Comparison of ENCODE assay signal across 8 cellular contexts in the genomic region with DNA sequence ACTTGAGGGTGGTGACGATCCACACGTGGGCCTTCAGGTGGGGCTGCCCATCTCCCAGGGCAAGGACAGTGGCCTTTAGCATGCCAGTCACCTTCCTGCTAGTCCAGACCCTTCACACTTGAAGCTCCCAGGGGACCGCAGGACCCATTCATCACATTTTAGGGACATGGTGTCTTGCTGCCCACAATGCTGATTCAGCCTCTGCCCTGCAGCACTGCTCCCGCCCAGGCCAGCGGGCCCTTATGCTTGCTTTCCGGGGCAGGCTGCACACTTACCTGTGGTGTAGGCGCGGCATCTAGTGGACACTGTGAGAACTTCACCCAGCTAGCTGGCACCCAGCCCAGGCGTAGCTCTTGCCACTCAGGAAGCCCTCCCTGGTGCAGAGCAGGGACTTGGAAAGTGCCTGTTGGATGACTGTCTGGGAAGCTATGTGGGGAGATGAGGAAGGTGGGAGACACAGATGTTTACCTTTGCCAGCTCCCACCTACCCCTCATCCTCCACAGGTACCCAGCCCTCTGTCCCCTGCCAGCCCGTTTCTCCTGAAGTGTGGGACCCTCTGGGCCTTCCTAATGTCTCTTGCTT. TPM values are rescaled to one million over a fixed set of nuclear protein-coding genes. Genes with fewer than 3 reads are reported as not detected.
DNase-seq lines count a peak whose midpoint lies in the region; ATAC-seq and TF ChIP-seq lines count a peak whose summit lies in the region.

No MANE protein-coding gene starts in this region.

- no peaks in the 10 kb centered on the region for H3K36me3 ChIP-seq in MM.1S (replicated peaks; ENCODE audit: insufficient read depth, low read length)
- H3K36me3 ChIP-seq in SJSA1 = no peaks in the 10 kb centered on the region
- H3K36me3 ChIP-seq in gastroesophageal sphincter = peaks cover 0 to 52% of the 10 kb centered on the region in 2 donors
- H3K36me3 ChIP-seq in osteoblast (ENCODE audit: insufficient read depth, low read length) = no peaks in the 10 kb centered on the region
- H3K36me3 ChIP-seq in thoracic aorta = no peaks in the 10 kb centered on the region

- H3K27ac ChIP-seq in MM.1S (ENCODE audit: low read length) (no peak overlapping the region), SJSA1 (no peak overlapping the region), gastroesophageal sphincter (no peak overlapping the region), osteoblast (ENCODE audit: low read depth, low read length) (no peak overlapping the region), thoracic aorta (no peak overlapping the region)

- peak overlapping the region; percentile 32; the same call in 1 of the 2 replicates for H3K4me2 ChIP-seq in MM.1S (ENCODE audit: low read depth, low read length)
- H3K4me2 ChIP-seq in osteoblast (ENCODE audit: insufficient read depth, low read length) = no peak overlapping the region

- H3K79me2 ChIP-seq in MM.1S (ENCODE audit: low read length) (no peaks in the 10 kb centered on the region), osteoblast (ENCODE audit: insufficient read depth, low read length) (no peaks in the 10 kb centered on the region)

- H3K4me1 ChIP-seq in MM.1S (ENCODE audit: low read length) (no peaks in the 10 kb centered on the region), SJSA1 (replicated peaks) (peaks cover 4% of the 10 kb centered on the region; the same call in 1 of the 2 replicates), gastroesophageal sphincter (peaks cover 0 to 12% (median 6%) of the 10 kb centered on the region in 3 donors), osteoblast (ENCODE audit: insufficient read depth, low read length) (no peaks in the 10 kb centered on the region), thoracic aorta (ENCODE audit: control insufficient read depth in 1 of 2, low read depth in 2 of 2) (no peaks in the 10 kb centered on the region)

- H3K9me2 ChIP-seq in MM.1S (replicated peaks; ENCODE audit: insufficient read depth, low read length) = no peaks in the 10 kb centered on the region

- H2AFZ ChIP-seq in MM.1S (ENCODE audit: low read length) (no peak overlapping the region), osteoblast (ENCODE audit: low read length) (no peak overlapping the region)

- H4K20me1 ChIP-seq in MM.1S (ENCODE audit: insufficient read depth, low read length) (no peaks in the 10 kb centered on the region), osteoblast (ENCODE audit: insufficient read depth, low read length) (no peaks in the 10 kb centered on the region)

- H3K9me3 ChIP-seq in MM.1S (replicated peaks; ENCODE audit: insufficient read depth, low read length) (no peaks in the 10 kb centered on the region), SJSA1 (replicated peaks) (no peaks in the 10 kb centered on the region), gastroesophageal sphincter (no peaks in the 10 kb centered on the region), osteoblast (ENCODE audit: low read depth, low read length) (no peaks in the 10 kb centered on the region), thoracic aorta (no peaks in the 10 kb centered on the region)

- DNase-seq in DMS 273 (lab: John Stamatoyannopoulos, UW; ENCODE audit: unreplicated experiment) = peak; percentile 88
- peak; percentile 78 for DNase-seq in MM.1S
- DNase-seq in SJSA1 (ENCODE audit: low read depth in 1 of 2, low spot score in 2 of 2) = peak; percentile 73 to 82
- peak; percentile 27 for DNase-seq in activated gamma-delta T cell (lab: John Stamatoyannopoulos, UW)
- peak; percentile 91 for DNase-seq in osteoblast (ENCODE audit: insufficient read length, low spot score, missing footprints)
- DNase-seq in thoracic aorta (ENCODE audit: low spot score) = peak; percentile 68

- no peak overlapping the region for H3K4me3 ChIP-seq in MM.1S (ENCODE audit: low read length)
- no peak overlapping the region for H3K4me3 ChIP-seq in SJSA1
- no peak overlapping the region for H3K4me3 ChIP-seq in gastroesophageal sphincter
- H3K4me3 ChIP-seq in osteoblast (ENCODE audit: insufficient read depth, low read length) = no peak overlapping the region
- H3K4me3 ChIP-seq in thoracic aorta = no peak overlapping the region

- H3K9ac ChIP-seq in MM.1S (ENCODE audit: low read length) = no peak overlapping the region

- no peaks in the 10 kb centered on the region for H3F3A ChIP-seq in MM.1S (ENCODE audit: insufficient read depth, low read length)

- WGBS in gastroesophageal sphincter (ENCODE audit: low coverage in 1 of 2), 2 donors = 67% methylated on average over 1 of the region's 10 CpGs; no CpG with 5 or more reads in 1 of the 2 donors

- TF ChIP-seq EP300 in gastroesophageal sphincter (IDR thresholded peaks at IDR 0.05) = no peak

- peak; percentile 85 for ATAC-seq in GM21619 (IDR thresholded peaks at IDR 0.05; ENCODE audit: unreplicated experiment)
- peak; percentile 92 for ATAC-seq in gastroesophageal sphincter
- peak; percentile 61 for ATAC-seq in thoracic aorta (ENCODE audit: insufficient number of reproducible peaks, low FRiP score, low read depth)

- TF ChIP-seq CTCF in MM.1S (IDR thresholded peaks at IDR 0.05; ENCODE audit: low read length) (peak; percentile 94), gastroesophageal sphincter (IDR thresholded peaks at IDR 0.05) (peak; percentile 98 to 99 (median 99)), osteoblast (IDR thresholded peaks at IDR 0.05; ENCODE audit: extremely low read depth, low read depth, low read length) (peak; percentile 92), thoracic aorta (IDR thresholded peaks at IDR 0.05) (peak; percentile 99)

- H3K27me3 ChIP-seq in MM.1S (replicated peaks; ENCODE audit: insufficient read depth, low read length) (peaks cover 39% of the 10 kb centered on the region), SJSA1 (replicated peaks) (no peaks in the 10 kb centered on the region; the same call in 1 of the 2 replicates), gastroesophageal sphincter (peaks cover 5% of the 10 kb centered on the region), osteoblast (ENCODE audit: insufficient read depth, low read length) (no peaks in the 10 kb centered on the region), thoracic aorta (replicated peaks; ENCODE audit: insufficient read depth) (no peaks in the 10 kb centered on the region)

- TF ChIP-seq POLR2A in gastroesophageal sphincter (IDR thresholded peaks at IDR 0.05) = no peak

RNA-seq across cellular contexts. Expression of gene NR2C2, which starts 26.3 kb away (rescaled TPM):
- 17.8 and 30.2 TPM in 2 replicates for total RNA-seq in SJSA1 (2014; rRNA removed; shearing (Covaris generic))
- total RNA-seq in gastroesophageal sphincter (10 to 100 TPM; 35.8 to 56.2 (median 40.7) TPM), osteoblast (34.0 and 36.8 TPM in 2 replicates), thoracic aorta (10 to 100 TPM; 43.5 to 79.1 TPM)

Comparison
In these comparisons a context has a peak if more than half of its experiments do, and no peak if none do; other contexts are left out.
1. DNase-seq: peak in every context shown above with its lines; median percentile 91 in osteoblast; 88 in DMS 273; 78 in MM.1S; 78 in SJSA1; 68 in thoracic aorta; 27 in activated gamma-delta T cell.